In the genomic region with DNA sequence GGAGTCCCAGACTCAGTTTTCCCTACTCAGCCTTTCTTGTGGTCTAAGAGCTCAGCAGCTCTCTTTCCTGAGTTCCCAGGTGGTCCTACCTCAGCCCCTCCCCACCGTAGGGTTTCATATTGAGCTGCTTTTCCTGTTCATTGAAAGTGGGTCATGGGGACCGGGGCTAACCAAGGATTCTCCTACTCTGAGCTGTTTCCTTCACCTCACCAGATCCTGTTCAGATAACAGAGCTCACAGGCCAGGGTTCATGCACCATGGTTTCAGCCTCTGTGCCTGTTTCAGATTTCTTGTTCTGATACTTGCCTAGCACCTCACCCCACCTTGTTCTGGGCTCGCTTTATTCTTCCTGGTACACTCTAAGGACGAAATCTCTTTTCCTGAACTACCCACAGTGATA, we compare ENCODE assay signal across 17 cellular contexts. TPM values are rescaled to one million over a fixed set of nuclear protein-coding genes. Genes with fewer than 3 reads are reported as not detected.
A peak's percentile ranks its signal among the peaks of the same experiment; 100 is the strongest.
DNase-seq lines count a peak whose midpoint lies in the region; ATAC-seq and TF ChIP-seq lines count a peak whose summit lies in the region.
"Had no signal": no experiment of that assay in that cellular context is flagged by ENCODE, and none has a peak within 500 bp of the region (broad histone marks: within the 10 kb centered on the region; RNA-seq: fewer than 3 reads in every experiment).

No MANE protein-coding gene starts in this region.

- no peak overlapping the region for H3K4me2 ChIP-seq in GM23338

- H3K36me3 ChIP-seq in GM23338 (ENCODE audit: insufficient read depth), result no peaks in the 10 kb centered on the region; the same call in 1 of the 2 replicates
- H3K36me3 ChIP-seq in mucosa of descending colon (ENCODE audit: low read depth), result peaks cover 8% of the 10 kb centered on the region
- peaks cover 44% of the 10 kb centered on the region for H3K36me3 ChIP-seq in HAP-1 (replicated peaks)

- H3K27me3 ChIP-seq in GM23338 (ENCODE audit: insufficient read depth) (no peaks in the 10 kb centered on the region), HAP-1 (ENCODE audit: low read depth) (no peaks in the 10 kb centered on the region)

- no peaks in the 10 kb centered on the region for H3K79me2 ChIP-seq in GM23338 (replicated peaks; ENCODE audit: insufficient read depth)

- H3K4me1 ChIP-seq in GM23338 (ENCODE audit: insufficient read depth) (no peaks in the 10 kb centered on the region), mucosa of descending colon (ENCODE audit: low read depth) (no peaks in the 10 kb centered on the region), HAP-1 (no peaks in the 10 kb centered on the region)

- no peaks in the 10 kb centered on the region for H3K9me3 Mint-ChIP-seq in activated naive CD8-positive, alpha-beta T cell treated with anti-CD3 and anti-CD28 coated beads, Interleukin-2, amount 10 ng/mL, durations not matched to agents 7 days and 5 days
- no peaks in the 10 kb centered on the region for H3K9me3 Mint-ChIP-seq in activated naive CD8-positive, alpha-beta T cell treated with anti-CD3 and anti-CD28 coated beads for 36 hours
- H3K9me3 Mint-ChIP-seq in GM23338, result no peaks in the 10 kb centered on the region
- no peaks in the 10 kb centered on the region for H3K9me3 Mint-ChIP-seq in activated T-helper 17 cell treated with anti-CD3 and anti-CD28 coated beads, Interleukin-2, amount 50 U/mL, for 72 hours
- H3K9me3 Mint-ChIP-seq in stimulated activated effector memory CD8-positive, alpha-beta T cell treated with anti-CD3 and anti-CD28 coated beads, Interleukin-12 subunit alpha, Interleukin-12 subunit beta, amount 100 ng/mL, for 72 hours, result no peaks in the 10 kb centered on the region
- H3K9me3 Mint-ChIP-seq: CD14-positive monocyte had no signal

- no peak for DNase-seq in activated naive CD8-positive, alpha-beta T cell treated with anti-CD3 and anti-CD28 coated beads, Interleukin-2, amount 10 ng/mL, durations not matched to agents 7 days and 5 days
- no peak for DNase-seq in activated naive CD8-positive, alpha-beta T cell treated with anti-CD3 and anti-CD28 coated beads for 36 hours
- DNase-seq in GM23338 (ENCODE audit: low spot score), result no peak
- no peak for DNase-seq in stimulated activated effector memory CD8-positive, alpha-beta T cell treated with anti-CD3 and anti-CD28 coated beads, Interleukin-12 subunit alpha, Interleukin-12 subunit beta, amount 100 ng/mL, for 72 hours (ENCODE audit: low spot score in 2 of 2)
- DNase-seq in mucosa of descending colon, result no peak
- DNase-seq in HAP-1 (ENCODE audit: low spot score in 2 of 2), result no peak
- DNase-seq: NCI-H1048, NCI-H1436 treated with DMSO at 0.1 percent for 48 hours, NCI-H2081 treated with DMSO at 0.1 percent for 48 hours, NCI-H2227 treated with DMSO at 0.1 percent for 48 hours, NCI-H524 had no signal

- peak; percentile 58 for ATAC-seq in activated naive CD8-positive, alpha-beta T cell treated with anti-CD3 and anti-CD28 coated beads, Interleukin-2, amount 10 ng/mL, durations not matched to agents 7 days and 5 days (ENCODE audit: low read depth)
- ATAC-seq in GM23338 (no peak), mucosa of descending colon (no peak), GM18498 (IDR thresholded peaks at IDR 0.05; ENCODE audit: unreplicated experiment) (no peak)
- peak; percentile 68 for ATAC-seq in activated T-helper 17 cell treated with anti-CD3 and anti-CD28 coated beads, Interleukin-2, amount 50 U/mL, for 72 hours (replicated peaks)
- peak; percentile 79 for ATAC-seq in stimulated activated effector memory CD8-positive, alpha-beta T cell treated with anti-CD3 and anti-CD28 coated beads, Interleukin-12 subunit alpha, Interleukin-12 subunit beta, amount 100 ng/mL, for 72 hours
- ATAC-seq: HCT116, Panc1 had no signal

- H3K4me3 ChIP-seq in GM23338, result no peak overlapping the region
- no peak overlapping the region for H3K4me3 ChIP-seq in mucosa of descending colon
- no peak overlapping the region for H3K4me3 ChIP-seq in HAP-1
- H3K4me3 ChIP-seq: SK-N-MC had no signal

- POLR2A ChIA-PET in activated naive CD8-positive, alpha-beta T cell treated with anti-CD3 and anti-CD28 coated beads, Interleukin-2, amount 10 ng/mL, durations not matched to agents 7 days and 5 days (lab: Charles Lee), result interaction anchor here (0.5 to 1.0 kb wide), 4 partner anchors 8 to 106 kb away, joined by 3 to 4 read pairs (median 3); partner anchors contain the start of gene UBQLN4

- TF ChIP-seq CTCF in GM23338 (conservative IDR thresholded peaks at IDR 0.05; ENCODE audit: low read depth in 2 of 2) (no peak), mucosa of descending colon (IDR thresholded peaks at IDR 0.05) (no peak)

- H4K20me1 ChIP-seq in GM23338 (replicated peaks; ENCODE audit: insufficient read depth), result no peaks in the 10 kb centered on the region; the same call in 1 of the 2 replicates

- in situ Hi-C loops in HAP-1 (cut with MboI; ENCODE audit: low sequenced_read_pairs), result no loop called here

- no peaks in the 10 kb centered on the region for H3K9me2 ChIP-seq in GM23338 (ENCODE audit: insufficient read depth)

- peak overlapping the region; percentile 59 for H3K27ac Mint-ChIP-seq in activated naive CD8-positive, alpha-beta T cell treated with anti-CD3 and anti-CD28 coated beads, Interleukin-2, amount 10 ng/mL, durations not matched to agents 7 days and 5 days
- H3K27ac Mint-ChIP-seq in activated naive CD8-positive, alpha-beta T cell treated with anti-CD3 and anti-CD28 coated beads for 36 hours, result no peak overlapping the region
- no peak overlapping the region for H3K27ac Mint-ChIP-seq in GM23338
- peak overlapping the region; percentile 60 for H3K27ac Mint-ChIP-seq in activated T-helper 17 cell treated with anti-CD3 and anti-CD28 coated beads, Interleukin-2, amount 50 U/mL, for 72 hours
- peak overlapping the region; percentile 82 for H3K27ac Mint-ChIP-seq in stimulated activated effector memory CD8-positive, alpha-beta T cell treated with anti-CD3 and anti-CD28 coated beads, Interleukin-12 subunit alpha, Interleukin-12 subunit beta, amount 100 ng/mL, for 72 hours

- H3K9me3 ChIP-seq in mucosa of descending colon, result no peaks in the 10 kb centered on the region
- H3K9me3 ChIP-seq in HAP-1, result no peaks in the 10 kb centered on the region

- peaks cover 24% of the 10 kb centered on the region for H3K36me3 Mint-ChIP-seq in activated naive CD8-positive, alpha-beta T cell treated with anti-CD3 and anti-CD28 coated beads, Interleukin-2, amount 10 ng/mL, durations not matched to agents 7 days and 5 days
- peaks cover 11% of the 10 kb centered on the region for H3K36me3 Mint-ChIP-seq in activated naive CD8-positive, alpha-beta T cell treated with anti-CD3 and anti-CD28 coated beads for 36 hours
- H3K36me3 Mint-ChIP-seq in GM23338 (ENCODE audit: low read depth), result peaks cover 58% of the 10 kb centered on the region
- peaks cover 63% of the 10 kb centered on the region for H3K36me3 Mint-ChIP-seq in activated T-helper 17 cell treated with anti-CD3 and anti-CD28 coated beads, Interleukin-2, amount 50 U/mL, for 72 hours (ENCODE audit: low read depth)
- H3K36me3 Mint-ChIP-seq in stimulated activated effector memory CD8-positive, alpha-beta T cell treated with anti-CD3 and anti-CD28 coated beads, Interleukin-12 subunit alpha, Interleukin-12 subunit beta, amount 100 ng/mL, for 72 hours, result peaks cover 72% of the 10 kb centered on the region

- peaks cover 4% of the 10 kb centered on the region; the same call in 1 of the 2 replicates for H3F3A ChIP-seq in GM23338 (replicated peaks; ENCODE audit: low read depth)

- H3K27me3 Mint-ChIP-seq in activated naive CD8-positive, alpha-beta T cell treated with anti-CD3 and anti-CD28 coated beads, Interleukin-2, amount 10 ng/mL, durations not matched to agents 7 days and 5 days, result no peaks in the 10 kb centered on the region
- no peaks in the 10 kb centered on the region for H3K27me3 Mint-ChIP-seq in activated naive CD8-positive, alpha-beta T cell treated with anti-CD3 and anti-CD28 coated beads for 36 hours
- H3K27me3 Mint-ChIP-seq in GM23338 (ENCODE audit: insufficient read depth, low read depth, poor library complexity), result peaks cover 4% of the 10 kb centered on the region
- no peaks in the 10 kb centered on the region for H3K27me3 Mint-ChIP-seq in activated T-helper 17 cell treated with anti-CD3 and anti-CD28 coated beads, Interleukin-2, amount 50 U/mL, for 72 hours

- no peak overlapping the region for H3K4me3 Mint-ChIP-seq in activated naive CD8-positive, alpha-beta T cell treated with anti-CD3 and anti-CD28 coated beads, Interleukin-2, amount 10 ng/mL, durations not matched to agents 7 days and 5 days
- no peak overlapping the region for H3K4me3 Mint-ChIP-seq in activated naive CD8-positive, alpha-beta T cell treated with anti-CD3 and anti-CD28 coated beads for 36 hours
- H3K4me3 Mint-ChIP-seq in GM23338, result no peak overlapping the region; the same call in 2 of the 3 replicates
- peak overlapping the region; percentile 17 for H3K4me3 Mint-ChIP-seq in activated T-helper 17 cell treated with anti-CD3 and anti-CD28 coated beads, Interleukin-2, amount 50 U/mL, for 72 hours
- H3K4me3 Mint-ChIP-seq in stimulated activated effector memory CD8-positive, alpha-beta T cell treated with anti-CD3 and anti-CD28 coated beads, Interleukin-12 subunit alpha, Interleukin-12 subunit beta, amount 100 ng/mL, for 72 hours, result no peak overlapping the region
- H3K4me3 Mint-ChIP-seq: CD14-positive monocyte had no signal

- no peak overlapping the region for H2AFZ ChIP-seq in GM23338

- 0 out of 2 replicates have a peak overlapping the region, but pooled peaks have one; percentile 3 for H3K27ac ChIP-seq in GM23338 (ENCODE audit: low read depth)
- H3K27ac ChIP-seq: SK-N-MC had no signal

- intact Hi-C loops in mucosa of descending colon (cut with DNase I, micrococcal nuclease), result no loop called here

- H3K4me1 Mint-ChIP-seq in activated naive CD8-positive, alpha-beta T cell treated with anti-CD3 and anti-CD28 coated beads, Interleukin-2, amount 10 ng/mL, durations not matched to agents 7 days and 5 days, result peaks cover 8% of the 10 kb centered on the region
- H3K4me1 Mint-ChIP-seq in activated naive CD8-positive, alpha-beta T cell treated with anti-CD3 and anti-CD28 coated beads for 36 hours, result no peaks in the 10 kb centered on the region
- H3K4me1 Mint-ChIP-seq in GM23338, result no peaks in the 10 kb centered on the region
- peaks cover 6% of the 10 kb centered on the region for H3K4me1 Mint-ChIP-seq in activated T-helper 17 cell treated with anti-CD3 and anti-CD28 coated beads, Interleukin-2, amount 50 U/mL, for 72 hours
- peaks cover 28% of the 10 kb centered on the region for H3K4me1 Mint-ChIP-seq in stimulated activated effector memory CD8-positive, alpha-beta T cell treated with anti-CD3 and anti-CD28 coated beads, Interleukin-12 subunit alpha, Interleukin-12 subunit beta, amount 100 ng/mL, for 72 hours

RNA-seq across cellular contexts. Expression of gene UBQLN4, which starts 8.5 kb away (rescaled TPM):
- total RNA-seq in activated naive CD8-positive, alpha-beta T cell treated with anti-CD3 and anti-CD28 coated beads, Interleukin-2, amount 10 ng/mL, durations not matched to agents 7 days and 5 days, result 10 to 100 TPM; 31.9 to 37.9 TPM
- total RNA-seq in activated naive CD8-positive, alpha-beta T cell treated with anti-CD3 and anti-CD28 coated beads for 36 hours, result 10 to 100 TPM; 42.6 to 47.1 TPM
- total RNA-seq in GM23338 (2014; rRNA removed; shearing (Covaris generic)), result 28.4 and 30.5 TPM in 2 replicates
- polyA plus RNA-seq in GM23338 (2016; fragmentation: Nextera tagmentation; extraction: Ambion mirVana), result 10.0 and 11.2 TPM in 2 replicates
- total RNA-seq in activated T-helper 17 cell treated with anti-CD3 and anti-CD28 coated beads, Interleukin-2, amount 50 U/mL, for 72 hours, result 10 to 100 TPM; 31.9 to 36.7 TPM
- total RNA-seq in mucosa of descending colon, result 10 to 100 TPM; 23.7 to 36.9 (median 23.9) TPM

RNA-seq across cellular contexts. Expression of gene LAMTOR2, which starts 9.5 kb away (rescaled TPM):
- 10 to 100 TPM; 50.9 to 52.6 TPM for total RNA-seq in activated naive CD8-positive, alpha-beta T cell treated with anti-CD3 and anti-CD28 coated beads, Interleukin-2, amount 10 ng/mL, durations not matched to agents 7 days and 5 days
- 10 to 100 TPM; 45.9 to 49.1 TPM for total RNA-seq in activated naive CD8-positive, alpha-beta T cell treated with anti-CD3 and anti-CD28 coated beads for 36 hours
- 35.2 and 67.3 TPM in 2 replicates for total RNA-seq in GM23338 (2014; rRNA removed; shearing (Covaris generic))
- polyA plus RNA-seq in GM23338 (2016; fragmentation: Nextera tagmentation; extraction: Ambion mirVana), result 108 and 113 TPM in 2 replicates
- total RNA-seq in activated T-helper 17 cell treated with anti-CD3 and anti-CD28 coated beads, Interleukin-2, amount 50 U/mL, for 72 hours, result 10 to 100 TPM; 39.9 to 55.6 TPM
- 10 to 100 TPM; 49.8 to 73.4 (median 60.7) TPM for total RNA-seq in mucosa of descending colon

RNA-seq across cellular contexts. Expression of gene RAB25, which starts 15.9 kb away (rescaled TPM):
- total RNA-seq in activated naive CD8-positive, alpha-beta T cell treated with anti-CD3 and anti-CD28 coated beads, Interleukin-2, amount 10 ng/mL, durations not matched to agents 7 days and 5 days, result under 1 TPM; 0.86 to 0.91 TPM
- under 1 TPM; 0.64 to 0.99 TPM for total RNA-seq in activated naive CD8-positive, alpha-beta T cell treated with anti-CD3 and anti-CD28 coated beads for 36 hours
- 21.3 and 30.0 TPM in 2 replicates for total RNA-seq in GM23338 (2014; rRNA removed; shearing (Covaris generic))
- polyA plus RNA-seq in GM23338 (2016; fragmentation: Nextera tagmentation; extraction: Ambion mirVana), result 42.7 and 47.3 TPM in 2 replicates
- 1 to 10 TPM in 1 of 2 donors, under 1 TPM in 1; 0.43 to 1.2 TPM for total RNA-seq in activated T-helper 17 cell treated with anti-CD3 and anti-CD28 coated beads, Interleukin-2, amount 50 U/mL, for 72 hours
- total RNA-seq in mucosa of descending colon, result 100 to 1,000 TPM in 2 of 3 donors, 10 to 100 TPM in 1; 85.1 to 242 (median 158) TPM
- polyA plus RNA-seq: CD14-positive monocyte had no signal

RNA-seq across cellular contexts. Expression of gene SSR2, which starts 24.3 kb away (rescaled TPM):
- 100 to 1,000 TPM; 204 to 205 TPM for total RNA-seq in activated naive CD8-positive, alpha-beta T cell treated with anti-CD3 and anti-CD28 coated beads, Interleukin-2, amount 10 ng/mL, durations not matched to agents 7 days and 5 days
- total RNA-seq in activated naive CD8-positive, alpha-beta T cell treated with anti-CD3 and anti-CD28 coated beads for 36 hours, result 100 to 1,000 TPM; 155 TPM
- total RNA-seq in GM23338 (2014; rRNA removed; shearing (Covaris generic)), result 270 and 291 TPM in 2 replicates
- 130 and 136 TPM in 2 replicates for polyA plus RNA-seq in GM23338 (2016; fragmentation: Nextera tagmentation; extraction: Ambion mirVana)
- 100 to 1,000 TPM; 194 to 208 TPM for total RNA-seq in activated T-helper 17 cell treated with anti-CD3 and anti-CD28 coated beads, Interleukin-2, amount 50 U/mL, for 72 hours
- total RNA-seq in mucosa of descending colon, result 100 to 1,000 TPM; 144 to 203 (median 164) TPM

RNA-seq across cellular contexts. Expression of gene MEX3A, which starts 37.2 kb away (rescaled TPM):
- total RNA-seq in activated naive CD8-positive, alpha-beta T cell treated with anti-CD3 and anti-CD28 coated beads, Interleukin-2, amount 10 ng/mL, durations not matched to agents 7 days and 5 days, result under 1 TPM; 0.09 to 0.11 TPM
- under 1 TPM; 0.34 to 0.35 TPM for total RNA-seq in activated naive CD8-positive, alpha-beta T cell treated with anti-CD3 and anti-CD28 coated beads for 36 hours
- total RNA-seq in GM23338 (2014; rRNA removed; shearing (Covaris generic)), result 31.5 and 38.1 TPM in 2 replicates
- 18.5 and 19.7 TPM in 2 replicates for polyA plus RNA-seq in GM23338 (2016; fragmentation: Nextera tagmentation; extraction: Ambion mirVana)
- total RNA-seq in activated T-helper 17 cell treated with anti-CD3 and anti-CD28 coated beads, Interleukin-2, amount 50 U/mL, for 72 hours, result under 1 TPM; 0.15 to 0.21 TPM
- total RNA-seq in mucosa of descending colon, result 1 to 10 TPM in 1 of 3 donors, under 1 TPM in 2; 0.32 to 2.5 (median 0.66) TPM
- polyA plus RNA-seq: CD14-positive monocyte had no signal

Comparison
In these comparisons a context has a peak if more than half of its experiments do, and no peak if none do; other contexts are left out.
1. H3K27ac Mint-ChIP-seq: peak in activated naive CD8-positive, alpha-beta T cell treated with anti-CD3 and anti-CD28 coated beads, Interleukin-2, amount 10 ng/mL, durations not matched to agents 7 days and 5 days (single experiment), activated T-helper 17 cell treated with anti-CD3 and anti-CD28 coated beads, Interleukin-2, amount 50 U/mL, for 72 hours (single experiment) and stimulated activated effector memory CD8-positive, alpha-beta T cell treated with anti-CD3 and anti-CD28 coated beads, Interleukin-12 subunit alpha, Interleukin-12 subunit beta, amount 100 ng/mL, for 72 hours (single experiment); none in activated naive CD8-positive, alpha-beta T cell treated with anti-CD3 and anti-CD28 coated beads for 36 hours (single experiment) and GM23338 (single experiment).
2. ATAC-seq: peak in activated naive CD8-positive, alpha-beta T cell treated with anti-CD3 and anti-CD28 coated beads, Interleukin-2, amount 10 ng/mL, durations not matched to agents 7 days and 5 days (single experiment), activated T-helper 17 cell treated with anti-CD3 and anti-CD28 coated beads, Interleukin-2, amount 50 U/mL, for 72 hours (single experiment) and stimulated activated effector memory CD8-positive, alpha-beta T cell treated with anti-CD3 and anti-CD28 coated beads, Interleukin-12 subunit alpha, Interleukin-12 subunit beta, amount 100 ng/mL, for 72 hours (single experiment); none in GM23338 (single experiment), mucosa of descending colon (single experiment) and GM18498 (single experiment).